28 cellular contexts compared by ENCODE assay signal in genomic region chr5:111170279-111170678, GRCh38. TPM values are rescaled to one million over a fixed set of nuclear protein-coding genes. Genes with fewer than 3 reads are reported as not detected.
DNase-seq lines count a peak whose midpoint lies in the region; ATAC-seq, FAIRE-seq and TF ChIP-seq lines count a peak whose summit lies in the region.
"Had no signal": no experiment of that assay in that cellular context is flagged by ENCODE, and none has a peak within 500 bp of the region (broad histone marks: within the 10 kb centered on the region; RNA-seq: fewer than 3 reads in every experiment).

No MANE protein-coding gene starts in this region.

- no peak for ATAC-seq in activated T-cell treated with anti-CD3 and anti-CD28 coated beads, Interleukin-2, amount 50 U/mL, for 72 hours (replicated peaks in 1 of 2)
- ATAC-seq in foreskin keratinocyte, result peak; percentile 57
- ATAC-seq: A549, GM12878 had no signal

- H3K9me3 ChIP-seq in adrenal gland (replicated peaks in 1 of 3), result no peaks in the 10 kb centered on the region
- H3K9me3 ChIP-seq: A549, BE2C, BLaER1 had no signal

- no peaks in the 10 kb centered on the region for H3K27me3 ChIP-seq in bronchial epithelial cell (ENCODE audit: control insufficient read depth, insufficient read depth, low read length)
- peaks cover 37% of the 10 kb centered on the region for H3K27me3 ChIP-seq in foreskin keratinocyte
- no peaks in the 10 kb centered on the region for H3K27me3 ChIP-seq in adrenal gland
- H3K27me3 ChIP-seq: BE2C, BLaER1 had no signal

- intact Hi-C loops in adrenal gland (cut with DNase I), result no loop called here

- no peaks in the 10 kb centered on the region for H3K4me1 ChIP-seq in foreskin keratinocyte
- H3K4me1 ChIP-seq in adrenal gland (replicated peaks in 1 of 2), result no peaks in the 10 kb centered on the region
- H3K4me1 ChIP-seq: A549 had no signal

- H3K27ac Mint-ChIP-seq in activated T-cell treated with anti-CD3 and anti-CD28 coated beads, Interleukin-2, amount 50 U/mL, for 72 hours, result peak overlapping the region; percentile 8
- H3K27ac Mint-ChIP-seq: CD14-positive monocyte; CD4-positive, alpha-beta memory T cell; CD4-positive, CD25-positive, alpha-beta regulatory T cell; CD8-positive, alpha-beta memory T cell had no signal

- H3K27ac ChIP-seq in foreskin keratinocyte (no peak overlapping the region), adrenal gland (no peak overlapping the region)
- H3K27ac ChIP-seq: 22Rv1, A549, BLaER1 had no signal

- H3K4me1 Mint-ChIP-seq in activated T-cell treated with anti-CD3 and anti-CD28 coated beads, Interleukin-2, amount 50 U/mL, for 72 hours (ENCODE audit: low read depth), result no peaks in the 10 kb centered on the region
- H3K4me1 Mint-ChIP-seq: CD14-positive monocyte; CD8-positive, alpha-beta memory T cell had no signal

- TF ChIP-seq CTCF in bronchial epithelial cell (IDR thresholded peaks at IDR 0.05; ENCODE audit: insufficient read depth, low read length, severe bottlenecking), result no peak
- no peak for TF ChIP-seq CTCF in foreskin keratinocyte (conservative IDR thresholded peaks at IDR 0.05)
- no peak for TF ChIP-seq CTCF in adrenal gland (IDR thresholded peaks at IDR 0.05)

- DNase-seq in activated T-cell treated with anti-CD3 and anti-CD28 coated beads, Interleukin-2, amount 50 U/mL, for 72 hours, result no peak
- no peak for DNase-seq in activated T-cell treated with anti-CD3 and anti-CD28 coated beads, Interleukin-2, amount 50 U/mL, for 48 hours
- DNase-seq in bronchial epithelial cell (ENCODE audit: low read depth), result peak; percentile 13
- DNase-seq in foreskin keratinocyte, result peak; percentile 64 to 92
- no peak for DNase-seq in kidney glomerular epithelial cell (lab: John Stamatoyannopoulos, UW)
- DNase-seq in adrenal gland, result no peak
- DNase-seq in SHP77 treated with DMSO at 0.1 percent for 48 hours (lab: John Stamatoyannopoulos, UW), result no peak
- DNase-seq: AML-193; BE2C; C1 segment of cervical spinal cord; CD4-positive, alpha-beta memory T cell; CD4-positive, CD25-positive, alpha-beta regulatory T cell; CD8-positive, alpha-beta memory T cell; COR-L47; DMS 273 treated with DMSO at 0.1 percent for 48 hours; DMS153; DMS53; DMS79; DND-41; EL; GDM1 had no signal

- H3K36me3 ChIP-seq in bronchial epithelial cell (ENCODE audit: control insufficient read depth, insufficient read depth, low read length) (no peaks in the 10 kb centered on the region), adrenal gland (replicated peaks in 1 of 2) (no peaks in the 10 kb centered on the region)
- H3K36me3 ChIP-seq: BE2C, BLaER1 had no signal

- no peak overlapping the region for H3K4me3 Mint-ChIP-seq in activated T-cell treated with anti-CD3 and anti-CD28 coated beads, Interleukin-2, amount 50 U/mL, for 72 hours
- H3K4me3 Mint-ChIP-seq: CD14-positive monocyte; CD4-positive, alpha-beta memory T cell; CD4-positive, CD25-positive, alpha-beta regulatory T cell; CD8-positive, alpha-beta memory T cell had no signal

- H3K27me3 Mint-ChIP-seq in activated T-cell treated with anti-CD3 and anti-CD28 coated beads, Interleukin-2, amount 50 U/mL, for 72 hours (ENCODE audit: low read depth), result no peaks in the 10 kb centered on the region
- H3K27me3 Mint-ChIP-seq: CD4-positive, alpha-beta memory T cell had no signal

- peaks cover 0 to 2% of the 10 kb centered on the region in 2 donors for H3K9me3 Mint-ChIP-seq in activated T-cell treated with anti-CD3 and anti-CD28 coated beads, Interleukin-2, amount 50 U/mL, for 72 hours

- TF ChIP-seq POLR2A in adrenal gland (IDR thresholded peaks at IDR 0.05), result no peak

- 66 to 78% (median 72%) methylated on average over 2 of the region's 2 CpGs for WGBS in adrenal gland, 4 donors

- FAIRE-seq in bronchial epithelial cell (lab: Jason Lieb, UNC), result no peak
- FAIRE-seq: A549, GM12878, GM19239 had no signal

- H3K36me3 Mint-ChIP-seq in activated T-cell treated with anti-CD3 and anti-CD28 coated beads, Interleukin-2, amount 50 U/mL, for 72 hours (ENCODE audit: insufficient read depth in 2 of 2), result peaks cover 0 to 2% of the 10 kb centered on the region in 2 donors
- H3K36me3 Mint-ChIP-seq: CD14-positive monocyte; CD4-positive, alpha-beta memory T cell; CD4-positive, CD25-positive, alpha-beta regulatory T cell; CD8-positive, alpha-beta memory T cell had no signal

- H3K4me3 ChIP-seq in bronchial epithelial cell (ENCODE audit: low read depth, low read length) (no peak overlapping the region), adrenal gland (no peak overlapping the region)
- H3K4me3 ChIP-seq: A549, BLaER1, GM12878 had no signal

RNA-seq across cellular contexts. Expression of gene CAMK4, which starts 53.9 kb away (rescaled TPM):
- total RNA-seq in activated T-cell treated with anti-CD3 and anti-CD28 coated beads, Interleukin-2, amount 50 U/mL, for 72 hours, result 10 to 100 TPM; 56.1 to 96.0 TPM
- total RNA-seq in bronchial epithelial cell (0.26 TPM in 1 of 2 replicates, not detected in the other), foreskin keratinocyte (2.5 and 3.8 TPM in 2 replicates), adrenal gland (1 to 10 TPM in 5 of 8 donors, under 1 TPM in 3; 0.06 to 6.4 (median 1.3) TPM)
- polyA plus RNA-seq in foreskin keratinocyte (0.41 and 1.2 TPM in 2 replicates), adrenal gland (1 to 10 TPM in 2 of 3 donors, under 1 TPM in 1; 0.51 to 9.2 (median 2.6) TPM)
- total RNA-seq: G401 had no signal
- polyA plus RNA-seq: A549 had no signal

Comparison
In these comparisons a context has a peak if more than half of its experiments do, and no peak if none do; other contexts are left out.
1. DNase-seq: peak in bronchial epithelial cell (single experiment) and foreskin keratinocyte (2 of 2); none in activated T-cell treated with anti-CD3 and anti-CD28 coated beads, Interleukin-2, amount 50 U/mL, for 72 hours (0 of 2), activated T-cell treated with anti-CD3 and anti-CD28 coated beads, Interleukin-2, amount 50 U/mL, for 48 hours (0 of 2), kidney glomerular epithelial cell (single experiment), adrenal gland (0 of 7) and SHP77 treated with DMSO at 0.1 percent for 48 hours (single experiment).
2. RNA of gene CAMK4, which starts 53.9 kb away (total RNA-seq): 56.1 to 96.0 TPM in activated T-cell treated with anti-CD3 and anti-CD28 coated beads, Interleukin-2, amount 50 U/mL, for 72 hours; 2.5 to 3.8 TPM in foreskin keratinocyte, 0.06 to 6.4 TPM in adrenal gland and 0.26 TPM in bronchial epithelial cell; every median in the first group is over 4 times any median in the second.